ENCODE assay signal across 1 cellular context in the genomic region with DNA sequence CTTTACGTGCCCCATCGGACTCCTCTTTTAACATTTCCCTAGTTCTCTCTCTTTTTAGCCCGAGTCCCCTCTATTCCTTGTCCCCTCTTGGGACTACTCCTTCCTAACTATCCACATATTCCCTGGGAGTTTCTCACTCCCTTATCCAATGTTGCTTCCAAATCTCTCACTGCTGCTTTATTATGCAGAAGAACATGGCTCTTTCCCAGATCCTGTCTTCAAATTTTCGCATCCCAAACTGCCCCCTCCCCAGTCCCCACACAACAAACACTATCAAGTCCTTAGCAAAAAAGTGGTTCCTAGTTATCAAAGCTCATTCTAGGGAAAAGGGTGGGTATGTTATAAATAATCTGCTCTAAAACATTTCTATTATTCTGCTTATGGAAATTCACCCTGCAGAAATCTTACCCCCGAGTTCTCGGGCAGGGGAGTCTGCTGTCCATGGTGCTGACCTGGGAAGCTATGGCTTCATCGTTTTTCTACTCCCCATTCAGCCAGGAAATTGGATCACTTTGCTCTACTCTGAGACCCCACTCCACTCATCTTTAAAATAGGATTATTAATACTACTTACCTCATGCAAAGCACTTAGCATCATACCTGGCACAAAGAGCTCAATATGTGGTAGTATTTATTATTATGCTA.
TF ChIP-seq lines count a peak whose summit lies in the region.

No MANE protein-coding gene starts in this region.

TF ChIP-seq in HepG2, 621 proteins besides CTCF, POLR2A, EP300 and RAD21 (continued from another document and continues in another):
- TF ChIP-seq HMG20A (CRISPR knock-in tag; IDR thresholded peaks at IDR 0.05; ENCODE audit: borderline replicate concordance) = peak; percentile 36; the same call in 1 of the 2 replicates
- peak; percentile 81; the same call in 1 of the 2 replicates for TF ChIP-seq TGIF2 (CRISPR knock-in tag; IDR thresholded peaks at IDR 0.05)
- TF ChIP-seq, protein P1, sequence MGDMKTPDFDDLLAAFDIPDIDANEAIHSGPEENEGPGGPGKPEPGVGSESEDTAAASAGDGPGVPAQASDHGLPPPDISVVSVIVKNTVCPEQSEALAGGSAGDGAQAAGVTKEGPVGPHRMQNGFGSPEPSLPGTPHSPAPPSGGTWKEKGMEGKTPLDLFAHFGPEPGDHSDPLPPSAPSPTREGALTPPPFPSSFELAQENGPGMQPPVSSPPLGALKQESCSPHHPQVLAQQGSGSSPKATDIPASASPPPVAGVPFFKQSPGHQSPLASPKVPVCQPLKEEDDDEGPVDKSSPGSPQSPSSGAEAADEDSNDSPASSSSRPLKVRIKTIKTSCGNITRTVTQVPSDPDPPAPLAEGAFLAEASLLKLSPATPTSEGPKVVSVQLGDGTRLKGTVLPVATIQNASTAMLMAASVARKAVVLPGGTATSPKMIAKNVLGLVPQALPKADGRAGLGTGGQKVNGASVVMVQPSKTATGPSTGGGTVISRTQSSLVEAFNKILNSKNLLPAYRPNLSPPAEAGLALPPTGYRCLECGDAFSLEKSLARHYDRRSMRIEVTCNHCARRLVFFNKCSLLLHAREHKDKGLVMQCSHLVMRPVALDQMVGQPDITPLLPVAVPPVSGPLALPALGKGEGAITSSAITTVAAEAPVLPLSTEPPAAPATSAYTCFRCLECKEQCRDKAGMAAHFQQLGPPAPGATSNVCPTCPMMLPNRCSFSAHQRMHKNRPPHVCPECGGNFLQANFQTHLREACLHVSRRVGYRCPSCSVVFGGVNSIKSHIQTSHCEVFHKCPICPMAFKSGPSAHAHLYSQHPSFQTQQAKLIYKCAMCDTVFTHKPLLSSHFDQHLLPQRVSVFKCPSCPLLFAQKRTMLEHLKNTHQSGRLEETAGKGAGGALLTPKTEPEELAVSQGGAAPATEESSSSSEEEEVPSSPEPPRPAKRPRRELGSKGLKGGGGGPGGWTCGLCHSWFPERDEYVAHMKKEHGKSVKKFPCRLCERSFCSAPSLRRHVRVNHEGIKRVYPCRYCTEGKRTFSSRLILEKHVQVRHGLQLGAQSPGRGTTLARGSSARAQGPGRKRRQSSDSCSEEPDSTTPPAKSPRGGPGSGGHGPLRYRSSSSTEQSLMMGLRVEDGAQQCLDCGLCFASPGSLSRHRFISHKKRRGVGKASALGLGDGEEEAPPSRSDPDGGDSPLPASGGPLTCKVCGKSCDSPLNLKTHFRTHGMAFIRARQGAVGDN (CRISPR knock-in tag; IDR thresholded peaks at IDR 0.05) = no peak
- TF ChIP-seq, protein P2, sequence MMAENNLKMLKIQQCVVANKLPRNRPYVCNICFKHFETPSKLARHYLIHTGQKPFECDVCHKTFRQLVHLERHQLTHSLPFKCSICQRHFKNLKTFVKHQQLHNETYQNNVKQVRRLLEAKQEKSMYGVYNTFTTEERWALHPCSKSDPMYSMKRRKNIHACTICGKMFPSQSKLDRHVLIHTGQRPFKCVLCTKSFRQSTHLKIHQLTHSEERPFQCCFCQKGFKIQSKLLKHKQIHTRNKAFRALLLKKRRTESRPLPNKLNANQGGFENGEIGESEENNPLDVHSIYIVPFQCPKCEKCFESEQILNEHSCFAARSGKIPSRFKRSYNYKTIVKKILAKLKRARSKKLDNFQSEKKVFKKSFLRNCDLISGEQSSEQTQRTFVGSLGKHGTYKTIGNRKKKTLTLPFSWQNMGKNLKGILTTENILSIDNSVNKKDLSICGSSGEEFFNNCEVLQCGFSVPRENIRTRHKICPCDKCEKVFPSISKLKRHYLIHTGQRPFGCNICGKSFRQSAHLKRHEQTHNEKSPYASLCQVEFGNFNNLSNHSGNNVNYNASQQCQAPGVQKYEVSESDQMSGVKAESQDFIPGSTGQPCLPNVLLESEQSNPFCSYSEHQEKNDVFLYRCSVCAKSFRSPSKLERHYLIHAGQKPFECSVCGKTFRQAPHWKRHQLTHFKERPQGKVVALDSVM (CRISPR knock-in tag; IDR thresholded peaks at IDR 0.05) = no peak
- TF ChIP-seq ZNF879 (CRISPR knock-in tag; IDR thresholded peaks at IDR 0.05) = no peak
- TF ChIP-seq ZNF674 (CRISPR knock-in tag; IDR thresholded peaks at IDR 0.05; ENCODE audit: low read depth) = no peak
- TF ChIP-seq, protein P3, sequence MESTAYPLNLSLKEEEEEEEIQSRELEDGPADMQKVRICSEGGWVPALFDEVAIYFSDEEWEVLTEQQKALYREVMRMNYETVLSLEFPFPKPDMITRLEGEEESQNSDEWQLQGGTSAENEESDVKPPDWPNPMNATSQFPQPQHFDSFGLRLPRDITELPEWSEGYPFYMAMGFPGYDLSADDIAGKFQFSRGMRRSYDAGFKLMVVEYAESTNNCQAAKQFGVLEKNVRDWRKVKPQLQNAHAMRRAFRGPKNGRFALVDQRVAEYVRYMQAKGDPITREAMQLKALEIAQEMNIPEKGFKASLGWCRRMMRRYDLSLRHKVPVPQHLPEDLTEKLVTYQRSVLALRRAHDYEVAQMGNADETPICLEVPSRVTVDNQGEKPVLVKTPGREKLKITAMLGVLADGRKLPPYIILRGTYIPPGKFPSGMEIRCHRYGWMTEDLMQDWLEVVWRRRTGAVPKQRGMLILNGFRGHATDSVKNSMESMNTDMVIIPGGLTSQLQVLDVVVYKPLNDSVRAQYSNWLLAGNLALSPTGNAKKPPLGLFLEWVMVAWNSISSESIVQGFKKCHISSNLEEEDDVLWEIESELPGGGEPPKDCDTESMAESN (CRISPR knock-in tag; conservative IDR thresholded peaks at IDR 0.05) = no peak
- no peak for TF ChIP-seq TARDBP (CRISPR knock-in tag; IDR thresholded peaks at IDR 0.05)
- TF ChIP-seq, protein P4, sequence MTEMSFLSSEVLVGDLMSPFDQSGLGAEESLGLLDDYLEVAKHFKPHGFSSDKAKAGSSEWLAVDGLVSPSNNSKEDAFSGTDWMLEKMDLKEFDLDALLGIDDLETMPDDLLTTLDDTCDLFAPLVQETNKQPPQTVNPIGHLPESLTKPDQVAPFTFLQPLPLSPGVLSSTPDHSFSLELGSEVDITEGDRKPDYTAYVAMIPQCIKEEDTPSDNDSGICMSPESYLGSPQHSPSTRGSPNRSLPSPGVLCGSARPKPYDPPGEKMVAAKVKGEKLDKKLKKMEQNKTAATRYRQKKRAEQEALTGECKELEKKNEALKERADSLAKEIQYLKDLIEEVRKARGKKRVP (CRISPR knock-in tag; IDR thresholded peaks at IDR 0.05) = no peak
- peak; percentile 69; the same call in 1 of the 2 replicates for TF ChIP-seq ZNF441 (CRISPR knock-in tag; IDR thresholded peaks at IDR 0.05; ENCODE audit: borderline replicate concordance)
- TF ChIP-seq ATM (IDR thresholded peaks at IDR 0.05; ENCODE audit: borderline replicate concordance) = no peak
- TF ChIP-seq, protein P5, sequence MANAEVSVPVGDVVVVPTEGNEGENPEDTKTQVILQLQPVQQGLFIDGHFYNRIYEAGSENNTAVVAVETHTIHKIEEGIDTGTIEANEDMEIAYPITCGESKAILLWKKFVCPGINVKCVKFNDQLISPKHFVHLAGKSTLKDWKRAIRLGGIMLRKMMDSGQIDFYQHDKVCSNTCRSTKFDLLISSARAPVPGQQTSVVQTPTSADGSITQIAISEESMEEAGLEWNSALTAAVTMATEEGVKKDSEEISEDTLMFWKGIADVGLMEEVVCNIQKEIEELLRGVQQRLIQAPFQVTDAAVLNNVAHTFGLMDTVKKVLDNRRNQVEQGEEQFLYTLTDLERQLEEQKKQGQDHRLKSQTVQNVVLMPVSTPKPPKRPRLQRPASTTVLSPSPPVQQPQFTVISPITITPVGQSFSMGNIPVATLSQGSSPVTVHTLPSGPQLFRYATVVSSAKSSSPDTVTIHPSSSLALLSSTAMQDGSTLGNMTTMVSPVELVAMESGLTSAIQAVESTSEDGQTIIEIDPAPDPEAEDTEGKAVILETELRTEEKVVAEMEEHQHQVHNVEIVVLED (CRISPR knock-in tag; IDR thresholded peaks at IDR 0.05; ENCODE audit: borderline replicate concordance) = no peak
- TF ChIP-seq, protein P6, sequence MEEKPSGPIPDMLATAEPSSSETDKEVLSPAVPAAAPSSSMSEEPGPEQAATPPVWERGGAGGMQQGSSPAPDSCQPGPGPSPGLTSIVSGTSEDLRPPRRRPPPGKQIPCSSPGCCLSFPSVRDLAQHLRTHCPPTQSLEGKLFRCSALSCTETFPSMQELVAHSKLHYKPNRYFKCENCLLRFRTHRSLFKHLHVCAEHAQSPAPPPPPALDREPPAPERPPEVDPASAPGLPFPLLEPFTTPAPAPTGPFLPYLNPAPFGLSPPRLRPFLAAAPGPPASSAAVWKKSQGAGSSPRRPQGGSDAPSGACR (CRISPR knock-in tag; IDR thresholded peaks at IDR 0.05) = no peak
- no peak for TF ChIP-seq AKAP8 (CRISPR knock-in tag; IDR thresholded peaks at IDR 0.05)
- peak; percentile 46 for TF ChIP-seq ZNF781 (CRISPR knock-in tag; IDR thresholded peaks at IDR 0.05; ENCODE audit: borderline replicate concordance, not compliant biosample characterization)
- TF ChIP-seq, protein P7, sequence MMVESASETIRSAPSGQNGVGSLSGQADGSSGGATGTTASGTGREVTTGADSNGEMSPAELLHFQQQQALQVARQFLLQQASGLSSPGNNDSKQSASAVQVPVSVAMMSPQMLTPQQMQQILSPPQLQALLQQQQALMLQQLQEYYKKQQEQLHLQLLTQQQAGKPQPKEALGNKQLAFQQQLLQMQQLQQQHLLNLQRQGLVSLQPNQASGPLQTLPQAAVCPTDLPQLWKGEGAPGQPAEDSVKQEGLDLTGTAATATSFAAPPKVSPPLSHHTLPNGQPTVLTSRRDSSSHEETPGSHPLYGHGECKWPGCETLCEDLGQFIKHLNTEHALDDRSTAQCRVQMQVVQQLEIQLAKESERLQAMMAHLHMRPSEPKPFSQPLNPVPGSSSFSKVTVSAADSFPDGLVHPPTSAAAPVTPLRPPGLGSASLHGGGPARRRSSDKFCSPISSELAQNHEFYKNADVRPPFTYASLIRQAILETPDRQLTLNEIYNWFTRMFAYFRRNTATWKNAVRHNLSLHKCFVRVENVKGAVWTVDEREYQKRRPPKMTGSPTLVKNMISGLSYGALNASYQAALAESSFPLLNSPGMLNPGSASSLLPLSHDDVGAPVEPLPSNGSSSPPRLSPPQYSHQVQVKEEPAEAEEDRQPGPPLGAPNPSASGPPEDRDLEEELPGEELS (CRISPR knock-in tag; IDR thresholded peaks at IDR 0.05) = no peak
- TF ChIP-seq GFI1 (CRISPR knock-in tag; IDR thresholded peaks at IDR 0.05; ENCODE audit: borderline replicate concordance) = no peak
- TF ChIP-seq, protein P8, sequence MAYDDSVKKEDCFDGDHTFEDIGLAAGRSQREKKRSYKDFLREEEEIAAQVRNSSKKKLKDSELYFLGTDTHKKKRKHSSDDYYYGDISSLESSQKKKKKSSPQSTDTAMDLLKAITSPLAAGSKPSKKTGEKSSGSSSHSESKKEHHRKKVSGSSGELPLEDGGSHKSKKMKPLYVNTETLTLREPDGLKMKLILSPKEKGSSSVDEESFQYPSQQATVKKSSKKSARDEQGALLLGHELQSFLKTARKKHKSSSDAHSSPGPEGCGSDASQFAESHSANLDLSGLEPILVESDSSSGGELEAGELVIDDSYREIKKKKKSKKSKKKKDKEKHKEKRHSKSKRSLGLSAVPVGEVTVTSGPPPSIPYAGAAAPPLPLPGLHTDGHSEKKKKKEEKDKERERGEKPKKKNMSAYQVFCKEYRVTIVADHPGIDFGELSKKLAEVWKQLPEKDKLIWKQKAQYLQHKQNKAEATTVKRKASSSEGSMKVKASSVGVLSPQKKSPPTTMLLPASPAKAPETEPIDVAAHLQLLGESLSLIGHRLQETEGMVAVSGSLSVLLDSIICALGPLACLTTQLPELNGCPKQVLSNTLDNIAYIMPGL (CRISPR knock-in tag; IDR thresholded peaks at IDR 0.05; ENCODE audit: borderline replicate concordance in 1 of 2, low read depth in 1 of 2) = peak in 1 of 2 experiments; percentile 49; a peak in 1 of 4 replicates
- no peak for TF ChIP-seq CREB1 (IDR thresholded peaks at IDR 0.05)
- TF ChIP-seq CREB1 (CRISPR knock-in tag; IDR thresholded peaks at IDR 0.05) = no peak
- TF ChIP-seq SMYD3 (CRISPR knock-in tag; IDR thresholded peaks at IDR 0.05) = 0 out of 2 replicates have a peak, but pooled peaks have one; percentile 57
- TF ChIP-seq TMF1 (CRISPR knock-in tag; IDR thresholded peaks at IDR 0.05; ENCODE audit: low read depth) = no peak
- no peak for TF ChIP-seq HNRNPL (IDR thresholded peaks at IDR 0.05; ENCODE audit: low read depth, low read length)
- no peak for TF ChIP-seq ZNF10 (CRISPR knock-in tag; IDR thresholded peaks at IDR 0.05; ENCODE audit: borderline replicate concordance, low read depth)
- TF ChIP-seq MXI1 (IDR thresholded peaks at IDR 0.05; ENCODE audit: borderline replicate concordance, low read depth, low read length) = no peak
- TF ChIP-seq, protein P9, sequence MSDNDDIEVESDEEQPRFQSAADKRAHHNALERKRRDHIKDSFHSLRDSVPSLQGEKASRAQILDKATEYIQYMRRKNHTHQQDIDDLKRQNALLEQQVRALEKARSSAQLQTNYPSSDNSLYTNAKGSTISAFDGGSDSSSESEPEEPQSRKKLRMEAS (IDR thresholded peaks at IDR 0.05) = no peak
- TF ChIP-seq ZEB1 (IDR thresholded peaks at IDR 0.05; ENCODE audit: insufficient replicate concordance, low read depth) = no peak
- no peak for TF ChIP-seq CHD4 (IDR thresholded peaks at IDR 0.05; ENCODE audit: borderline replicate concordance, low read length)
- TF ChIP-seq, protein P10, sequence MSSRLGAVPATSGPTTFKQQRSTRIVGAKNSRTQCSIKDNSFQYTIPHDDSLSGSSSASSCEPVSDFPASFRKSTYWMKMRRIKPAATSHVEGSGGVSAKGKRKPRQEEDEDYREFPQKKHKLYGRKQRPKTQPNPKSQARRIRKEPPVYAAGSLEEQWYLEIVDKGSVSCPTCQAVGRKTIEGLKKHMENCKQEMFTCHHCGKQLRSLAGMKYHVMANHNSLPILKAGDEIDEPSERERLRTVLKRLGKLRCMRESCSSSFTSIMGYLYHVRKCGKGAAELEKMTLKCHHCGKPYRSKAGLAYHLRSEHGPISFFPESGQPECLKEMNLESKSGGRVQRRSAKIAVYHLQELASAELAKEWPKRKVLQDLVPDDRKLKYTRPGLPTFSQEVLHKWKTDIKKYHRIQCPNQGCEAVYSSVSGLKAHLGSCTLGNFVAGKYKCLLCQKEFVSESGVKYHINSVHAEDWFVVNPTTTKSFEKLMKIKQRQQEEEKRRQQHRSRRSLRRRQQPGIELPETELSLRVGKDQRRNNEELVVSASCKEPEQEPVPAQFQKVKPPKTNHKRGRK (CRISPR knock-in tag; IDR thresholded peaks at IDR 0.05) = no peak
- no peak for TF ChIP-seq ZNF333 (CRISPR knock-in tag; IDR thresholded peaks at IDR 0.05; ENCODE audit: borderline replicate concordance)
- TF ChIP-seq, protein P11, sequence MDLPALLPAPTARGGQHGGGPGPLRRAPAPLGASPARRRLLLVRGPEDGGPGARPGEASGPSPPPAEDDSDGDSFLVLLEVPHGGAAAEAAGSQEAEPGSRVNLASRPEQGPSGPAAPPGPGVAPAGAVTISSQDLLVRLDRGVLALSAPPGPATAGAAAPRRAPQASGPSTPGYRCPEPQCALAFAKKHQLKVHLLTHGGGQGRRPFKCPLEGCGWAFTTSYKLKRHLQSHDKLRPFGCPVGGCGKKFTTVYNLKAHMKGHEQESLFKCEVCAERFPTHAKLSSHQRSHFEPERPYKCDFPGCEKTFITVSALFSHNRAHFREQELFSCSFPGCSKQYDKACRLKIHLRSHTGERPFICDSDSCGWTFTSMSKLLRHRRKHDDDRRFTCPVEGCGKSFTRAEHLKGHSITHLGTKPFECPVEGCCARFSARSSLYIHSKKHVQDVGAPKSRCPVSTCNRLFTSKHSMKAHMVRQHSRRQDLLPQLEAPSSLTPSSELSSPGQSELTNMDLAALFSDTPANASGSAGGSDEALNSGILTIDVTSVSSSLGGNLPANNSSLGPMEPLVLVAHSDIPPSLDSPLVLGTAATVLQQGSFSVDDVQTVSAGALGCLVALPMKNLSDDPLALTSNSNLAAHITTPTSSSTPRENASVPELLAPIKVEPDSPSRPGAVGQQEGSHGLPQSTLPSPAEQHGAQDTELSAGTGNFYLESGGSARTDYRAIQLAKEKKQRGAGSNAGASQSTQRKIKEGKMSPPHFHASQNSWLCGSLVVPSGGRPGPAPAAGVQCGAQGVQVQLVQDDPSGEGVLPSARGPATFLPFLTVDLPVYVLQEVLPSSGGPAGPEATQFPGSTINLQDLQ (CRISPR knock-in tag; IDR thresholded peaks at IDR 0.05) = no peak
- 0 out of 2 replicates have a peak, but pooled peaks have one; percentile 69 for TF ChIP-seq ZFP36L2 (CRISPR knock-in tag; IDR thresholded peaks at IDR 0.05)
